In the genomic region with DNA sequence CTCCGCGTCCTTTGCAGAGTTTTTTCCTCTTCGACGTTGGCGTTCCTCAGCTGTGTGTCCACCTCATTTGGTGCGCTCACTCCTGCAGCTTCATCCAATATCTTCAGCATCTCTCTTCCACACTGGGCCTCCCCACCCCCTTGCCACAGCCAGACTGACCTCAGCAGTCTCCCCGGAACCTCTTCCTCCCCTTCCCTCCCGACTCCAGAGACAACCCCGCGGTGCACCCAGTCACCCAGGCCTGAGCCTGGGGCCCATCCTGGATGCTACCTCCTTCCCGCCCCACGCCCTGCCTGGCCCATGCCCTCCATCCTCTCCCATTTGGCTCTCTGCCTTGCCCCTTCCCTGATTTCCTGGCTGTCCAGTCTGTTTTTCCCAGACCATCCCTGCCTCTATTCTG, we compare ENCODE assay signal across 1 cellular context.
TF ChIP-seq lines count a peak whose summit lies in the region.

No MANE protein-coding gene starts in this region.

TF ChIP-seq in K562, 482 proteins besides CTCF, POLR2A, EP300 and RAD21:
- TF ChIP-seq RCOR1 (IDR thresholded peaks at IDR 0.05; ENCODE audit: borderline replicate concordance in 1 of 2, low read depth in 2 of 2, low read length in 2 of 2) = no peak
- TF ChIP-seq, protein P1, sequence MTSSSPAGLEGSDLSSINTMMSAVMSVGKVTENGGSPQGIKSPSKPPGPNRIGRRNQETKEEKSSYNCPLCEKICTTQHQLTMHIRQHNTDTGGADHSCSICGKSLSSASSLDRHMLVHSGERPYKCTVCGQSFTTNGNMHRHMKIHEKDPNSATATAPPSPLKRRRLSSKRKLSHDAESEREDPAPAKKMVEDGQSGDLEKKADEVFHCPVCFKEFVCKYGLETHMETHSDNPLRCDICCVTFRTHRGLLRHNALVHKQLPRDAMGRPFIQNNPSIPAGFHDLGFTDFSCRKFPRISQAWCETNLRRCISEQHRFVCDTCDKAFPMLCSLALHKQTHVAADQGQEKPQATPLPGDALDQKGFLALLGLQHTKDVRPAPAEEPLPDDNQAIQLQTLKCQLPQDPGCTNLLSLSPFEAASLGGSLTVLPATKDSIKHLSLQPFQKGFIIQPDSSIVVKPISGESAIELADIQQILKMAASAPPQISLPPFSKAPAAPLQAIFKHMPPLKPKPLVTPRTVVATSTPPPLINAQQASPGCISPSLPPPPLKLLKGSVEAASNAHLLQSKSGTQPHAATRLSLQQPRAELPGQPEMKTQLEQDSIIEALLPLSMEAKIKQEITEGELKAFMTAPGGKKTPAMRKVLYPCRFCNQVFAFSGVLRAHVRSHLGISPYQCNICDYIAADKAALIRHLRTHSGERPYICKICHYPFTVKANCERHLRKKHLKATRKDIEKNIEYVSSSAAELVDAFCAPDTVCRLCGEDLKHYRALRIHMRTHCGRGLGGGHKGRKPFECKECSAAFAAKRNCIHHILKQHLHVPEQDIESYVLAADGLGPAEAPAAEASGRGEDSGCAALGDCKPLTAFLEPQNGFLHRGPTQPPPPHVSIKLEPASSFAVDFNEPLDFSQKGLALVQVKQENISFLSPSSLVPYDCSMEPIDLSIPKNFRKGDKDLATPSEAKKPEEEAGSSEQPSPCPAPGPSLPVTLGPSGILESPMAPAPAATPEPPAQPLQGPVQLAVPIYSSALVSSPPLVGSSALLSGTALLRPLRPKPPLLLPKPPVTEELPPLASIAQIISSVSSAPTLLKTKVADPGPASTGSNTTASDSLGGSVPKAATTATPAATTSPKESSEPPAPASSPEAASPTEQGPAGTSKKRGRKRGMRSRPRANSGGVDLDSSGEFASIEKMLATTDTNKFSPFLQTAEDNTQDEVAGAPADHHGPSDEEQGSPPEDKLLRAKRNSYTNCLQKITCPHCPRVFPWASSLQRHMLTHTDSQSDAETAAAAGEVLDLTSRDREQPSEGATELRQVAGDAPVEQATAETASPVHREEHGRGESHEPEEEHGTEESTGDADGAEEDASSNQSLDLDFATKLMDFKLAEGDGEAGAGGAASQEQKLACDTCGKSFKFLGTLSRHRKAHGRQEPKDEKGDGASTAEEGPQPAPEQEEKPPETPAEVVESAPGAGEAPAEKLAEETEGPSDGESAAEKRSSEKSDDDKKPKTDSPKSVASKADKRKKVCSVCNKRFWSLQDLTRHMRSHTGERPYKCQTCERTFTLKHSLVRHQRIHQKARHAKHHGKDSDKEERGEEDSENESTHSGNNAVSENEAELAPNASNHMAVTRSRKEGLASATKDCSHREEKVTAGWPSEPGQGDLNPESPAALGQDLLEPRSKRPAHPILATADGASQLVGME (CRISPR knock-in tag; IDR thresholded peaks at IDR 0.05) = no peak
- no peak for TF ChIP-seq RERE (CRISPR knock-in tag; IDR thresholded peaks at IDR 0.05; ENCODE audit: borderline replicate concordance)
- TF ChIP-seq THRA (IDR thresholded peaks at IDR 0.05) = no peak
- TF ChIP-seq ZNF143 (CRISPR knock-in tag; IDR thresholded peaks at IDR 0.05) = no peak
- TF ChIP-seq, protein P2, sequence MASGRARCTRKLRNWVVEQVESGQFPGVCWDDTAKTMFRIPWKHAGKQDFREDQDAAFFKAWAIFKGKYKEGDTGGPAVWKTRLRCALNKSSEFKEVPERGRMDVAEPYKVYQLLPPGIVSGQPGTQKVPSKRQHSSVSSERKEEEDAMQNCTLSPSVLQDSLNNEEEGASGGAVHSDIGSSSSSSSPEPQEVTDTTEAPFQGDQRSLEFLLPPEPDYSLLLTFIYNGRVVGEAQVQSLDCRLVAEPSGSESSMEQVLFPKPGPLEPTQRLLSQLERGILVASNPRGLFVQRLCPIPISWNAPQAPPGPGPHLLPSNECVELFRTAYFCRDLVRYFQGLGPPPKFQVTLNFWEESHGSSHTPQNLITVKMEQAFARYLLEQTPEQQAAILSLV (tag; IDR thresholded peaks at IDR 0.05) = no peak
- TF ChIP-seq, protein P3, sequence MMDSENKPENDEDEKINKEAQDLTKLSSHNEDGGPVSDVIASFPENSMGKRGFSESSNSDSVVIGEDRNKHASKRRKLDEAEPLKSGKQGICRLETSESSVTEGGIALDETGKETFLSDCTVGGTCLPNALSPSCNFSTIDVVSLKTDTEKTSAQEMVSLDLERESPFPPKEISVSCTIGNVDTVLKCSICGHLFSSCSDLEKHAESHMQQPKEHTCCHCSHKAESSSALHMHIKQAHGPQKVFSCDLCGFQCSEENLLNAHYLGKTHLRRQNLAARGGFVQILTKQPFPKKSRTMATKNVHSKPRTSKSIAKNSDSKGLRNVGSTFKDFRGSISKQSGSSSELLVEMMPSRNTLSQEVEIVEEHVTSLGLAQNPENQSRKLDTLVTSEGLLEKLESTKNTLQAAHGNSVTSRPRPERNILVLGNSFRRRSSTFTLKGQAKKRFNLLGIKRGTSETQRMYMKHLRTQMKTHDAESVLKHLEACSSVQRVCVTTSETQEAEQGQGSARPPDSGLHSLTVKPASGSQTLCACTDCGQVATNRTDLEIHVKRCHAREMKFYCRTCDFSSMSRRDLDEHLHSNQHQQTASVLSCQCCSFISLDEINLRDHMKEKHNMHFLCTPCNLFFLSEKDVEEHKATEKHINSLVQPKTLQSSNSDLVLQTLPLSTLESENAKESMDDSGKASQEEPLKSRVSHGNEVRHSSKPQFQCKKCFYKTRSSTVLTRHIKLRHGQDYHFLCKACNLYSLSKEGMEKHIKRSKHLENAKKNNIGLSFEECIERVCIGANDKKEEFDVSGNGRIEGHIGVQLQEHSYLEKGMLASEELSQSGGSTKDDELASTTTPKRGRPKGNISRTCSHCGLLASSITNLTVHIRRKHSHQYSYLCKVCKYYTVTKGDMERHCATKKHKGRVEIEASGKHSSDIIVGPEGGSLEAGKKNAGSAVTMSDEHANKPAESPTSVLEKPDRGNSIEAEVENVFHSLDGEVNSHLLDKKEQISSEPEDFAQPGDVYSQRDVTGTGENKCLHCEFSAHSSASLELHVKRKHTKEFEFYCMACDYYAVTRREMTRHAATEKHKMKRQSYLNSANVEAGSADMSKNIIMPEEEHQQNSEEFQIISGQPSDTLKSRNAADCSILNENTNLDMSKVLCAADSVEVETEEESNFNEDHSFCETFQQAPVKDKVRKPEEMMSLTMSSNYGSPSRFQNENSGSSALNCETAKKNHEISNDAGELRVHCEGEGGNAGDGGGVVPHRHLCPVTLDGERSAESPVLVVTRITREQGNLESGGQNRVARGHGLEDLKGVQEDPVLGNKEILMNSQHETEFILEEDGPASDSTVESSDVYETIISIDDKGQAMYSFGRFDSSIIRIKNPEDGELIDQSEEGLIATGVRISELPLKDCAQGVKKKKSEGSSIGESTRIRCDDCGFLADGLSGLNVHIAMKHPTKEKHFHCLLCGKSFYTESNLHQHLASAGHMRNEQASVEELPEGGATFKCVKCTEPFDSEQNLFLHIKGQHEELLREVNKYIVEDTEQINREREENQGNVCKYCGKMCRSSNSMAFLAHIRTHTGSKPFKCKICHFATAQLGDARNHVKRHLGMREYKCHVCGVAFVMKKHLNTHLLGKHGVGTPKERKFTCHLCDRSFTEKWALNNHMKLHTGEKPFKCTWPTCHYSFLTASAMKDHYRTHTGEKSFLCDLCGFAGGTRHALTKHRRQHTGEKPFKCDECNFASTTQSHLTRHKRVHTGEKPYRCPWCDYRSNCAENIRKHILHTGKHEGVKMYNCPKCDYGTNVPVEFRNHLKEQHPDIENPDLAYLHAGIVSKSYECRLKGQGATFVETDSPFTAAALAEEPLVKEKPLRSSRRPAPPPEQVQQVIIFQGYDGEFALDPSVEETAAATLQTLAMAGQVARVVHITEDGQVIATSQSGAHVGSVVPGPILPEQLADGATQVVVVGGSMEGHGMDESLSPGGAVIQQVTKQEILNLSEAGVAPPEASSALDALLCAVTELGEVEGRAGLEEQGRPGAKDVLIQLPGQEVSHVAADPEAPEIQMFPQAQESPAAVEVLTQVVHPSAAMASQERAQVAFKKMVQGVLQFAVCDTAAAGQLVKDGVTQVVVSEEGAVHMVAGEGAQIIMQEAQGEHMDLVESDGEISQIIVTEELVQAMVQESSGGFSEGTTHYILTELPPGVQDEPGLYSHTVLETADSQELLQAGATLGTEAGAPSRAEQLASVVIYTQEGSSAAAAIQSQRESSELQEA (IDR thresholded peaks at IDR 0.05; ENCODE audit: low read depth) = no peak
- no peak for TF ChIP-seq ARID2 (IDR thresholded peaks at IDR 0.05)
- TF ChIP-seq TCF15 (CRISPR knock-in tag; IDR thresholded peaks at IDR 0.05) = no peak
- TF ChIP-seq ZBTB8A (IDR thresholded peaks at IDR 0.05; ENCODE audit: partially characterized antibody) = no peak
- no peak for TF ChIP-seq CCAR2 (IDR thresholded peaks at IDR 0.05; ENCODE audit: low read depth, low read length)
- TF ChIP-seq MTA1 (IDR thresholded peaks at IDR 0.05; ENCODE audit: borderline replicate concordance) = no peak
- TF ChIP-seq DPF2 (IDR thresholded peaks at IDR 0.05) = no peak
